23 cellular contexts compared by ENCODE assay signal in genomic region chr12:19775241-19775640, GRCh38.
DNase-seq lines count a peak whose midpoint lies in the region; ATAC-seq and TF ChIP-seq lines count a peak whose summit lies in the region.
"Had no signal": no experiment of that assay in that cellular context is flagged by ENCODE, and none has a peak within 500 bp of the region (broad histone marks: within the 10 kb centered on the region; RNA-seq: fewer than 3 reads in every experiment).

No MANE protein-coding gene starts in this region.

- ATAC-seq in right cardiac atrium (no peak), left cardiac atrium (no peak), aorta (ENCODE audit: low FRiP score) (no peak), HG02763 (IDR thresholded peaks at IDR 0.05; ENCODE audit: unreplicated experiment) (no peak)
- ATAC-seq: A549, HCT116 had no signal

- no peak overlapping the region for H3K4me2 ChIP-seq in neuronal stem cell (ENCODE audit: insufficient read depth, low read length, poor library complexity, severe bottlenecking)
- H3K4me2 ChIP-seq: A549; BLaER1 treated with 17β-estradiol and CSF1 and Interleukin-3, amounts not matched to agents 10 nM and 100 nM had no signal

- H3K23ac ChIP-seq in neuronal stem cell (ENCODE audit: low read depth, low read length, poor library complexity) = no peak overlapping the region

- H3K14ac ChIP-seq in neuronal stem cell (ENCODE audit: low read length) = no peak overlapping the region

- peak overlapping the region; percentile 57 for H3K18ac ChIP-seq in neuronal stem cell (ENCODE audit: low read length)

- H3K9me3 ChIP-seq in right cardiac atrium (ENCODE audit: control insufficient read depth, low read length) = no peaks in the 10 kb centered on the region
- no peaks in the 10 kb centered on the region for H3K9me3 ChIP-seq in neuronal stem cell (replicated peaks in 1 of 2; ENCODE audit: control insufficient read depth in 2 of 2, insufficient read depth in 1 of 2, low read depth in 1 of 2, low read length in 2 of 2)
- no peaks in the 10 kb centered on the region for H3K9me3 ChIP-seq in aorta (ENCODE audit: control insufficient read depth, low read length)
- H3K9me3 ChIP-seq: A549, BE2C had no signal

- H2BK5ac ChIP-seq in neuronal stem cell (ENCODE audit: low read length) = no peak overlapping the region

- H3K27me3 ChIP-seq in right cardiac atrium (ENCODE audit: control insufficient read depth, insufficient read depth) (no peaks in the 10 kb centered on the region), neuronal stem cell (ENCODE audit: control insufficient read depth in 3 of 3, insufficient read depth in 3 of 3, low read depth in 1 of 3, low read length in 3 of 3) (no peaks in the 10 kb centered on the region), aorta (ENCODE audit: control insufficient read depth in 1 of 2, insufficient read depth in 2 of 2, low read length in 1 of 2) (no peaks in the 10 kb centered on the region)
- H3K27me3 ChIP-seq: BE2C; BLaER1 treated with 17β-estradiol and CSF1 and Interleukin-3, amounts not matched to agents 10 nM and 100 nM had no signal

- H4K91ac ChIP-seq in neuronal stem cell (ENCODE audit: low read depth, low read length, poor library complexity) = no peak overlapping the region

- H3K4ac ChIP-seq in neuronal stem cell (ENCODE audit: low read length) = no peak overlapping the region

- H3K36me3 Mint-ChIP-seq in Calu3 (ENCODE audit: insufficient read depth, unreplicated experiment) = no peaks in the 10 kb centered on the region
- H3K36me3 Mint-ChIP-seq: CD14-positive monocyte had no signal

- no peak overlapping the region for H3K27ac ChIP-seq in right cardiac atrium (ENCODE audit: low read length)
- H3K27ac ChIP-seq in coronary artery = peak overlapping the region in 1 of 2 donors; percentile 65
- H3K27ac ChIP-seq in neuronal stem cell (replicated peaks; ENCODE audit: low read length) = no peak overlapping the region
- H3K27ac ChIP-seq in aorta (ENCODE audit: low read depth in 1 of 2, low read length in 2 of 2) = peak overlapping the region; percentile 78 to 82
- H3K27ac ChIP-seq: A549; BLaER1 treated with 17β-estradiol and CSF1 and Interleukin-3, amounts not matched to agents 10 nM and 100 nM; GM23248 had no signal

- no peak overlapping the region for H3K27ac Mint-ChIP-seq in Calu3 (ENCODE audit: unreplicated experiment)
- H3K27ac Mint-ChIP-seq: CD4-positive, alpha-beta T cell; CD8-positive, alpha-beta memory T cell had no signal

- no TSS peak for BruUV-seq in Calu3 (replicated peaks; lab: Mats Ljungman, UMichigan)

- no peak for TF ChIP-seq CTCF in coronary artery (IDR thresholded peaks at IDR 0.05)
- no peak for TF ChIP-seq CTCF in Calu3 (IDR thresholded peaks at IDR 0.05; ENCODE audit: unreplicated experiment)

- peaks cover 2% of the 10 kb centered on the region for H3K79me1 ChIP-seq in neuronal stem cell (ENCODE audit: low read depth, low read length)

- 92% methylated on average over 15 of the region's 15 CpGs for WGBS in right cardiac atrium
- no CpG with 5 or more reads among the region's 15 CpGs for WGBS in neuronal stem cell (ENCODE audit: extremely low coverage in 2 of 2, insufficient read length in 2 of 2, insufficient replicate concordance in 1 of 2), 2 donors
- 32 to 44% methylated on average over 15 of the region's 15 CpGs for WGBS in aorta, 2 donors

- CTCF ChIA-PET in Calu3 (lab: Charles Lee) = no interaction called here

- H2BK120ac ChIP-seq in neuronal stem cell (ENCODE audit: low read depth, low read length) = no peak overlapping the region

- peaks cover 21% of the 10 kb centered on the region for H3K4me1 Mint-ChIP-seq in Calu3 (ENCODE audit: low read depth, unreplicated experiment)
- H3K4me1 Mint-ChIP-seq: CD8-positive, alpha-beta memory T cell had no signal

- H2BK15ac ChIP-seq in neuronal stem cell (ENCODE audit: low read length) = no peak overlapping the region

- H3K27me3 Mint-ChIP-seq in Calu3 (ENCODE audit: unreplicated experiment) = no peaks in the 10 kb centered on the region
- H3K27me3 Mint-ChIP-seq: CD4-positive, alpha-beta T cell had no signal

- no peak overlapping the region for H3K4me3 ChIP-seq in right cardiac atrium (ENCODE audit: low read length)
- peak overlapping the region; percentile 53 for H3K4me3 ChIP-seq in coronary artery
- peak overlapping the region in 1 of 2 donors; percentile 4 for H3K4me3 ChIP-seq in neuronal stem cell (ENCODE audit: low read length in 2 of 2)
- H3K4me3 ChIP-seq in aorta (ENCODE audit: low read length in 2 of 2) = peak overlapping the region; percentile 22 to 82
- H3K4me3 ChIP-seq: A549; BLaER1 treated with 17β-estradiol and CSF1 and Interleukin-3, amounts not matched to agents 10 nM and 100 nM; GM23248 had no signal

- H3K4me3 Mint-ChIP-seq in Calu3 (ENCODE audit: low read depth, unreplicated experiment) = no peak overlapping the region
- H3K4me3 Mint-ChIP-seq: CD14-positive monocyte; CD4-positive, alpha-beta T cell; CD8-positive, alpha-beta memory T cell had no signal

- DNase-seq in right cardiac atrium (peak in 2 of 3 donors; percentile 30 to 43), left cardiac atrium (no peak), coronary artery (ENCODE audit: low spot score) (no peak), neuronal stem cell (ENCODE audit: low spot score) (no peak), aorta (peak; percentile 59 to 81), NCI-H774 (lab: John Stamatoyannopoulos, UW) (no peak), Calu3 (no peak)
- DNase-seq: 8988T; ACHN; AML-193; BE2C; CD4-positive, alpha-beta T cell; CD8-positive, alpha-beta memory T cell; DMS53; DMS79 treated with DMSO at 0.1 percent for 48 hours; GF-D8; GM23248; H7 had no signal

- H3K36me3 ChIP-seq in neuronal stem cell (replicated peaks in 1 of 2; ENCODE audit: control insufficient read depth in 2 of 2, insufficient read depth in 2 of 2, low read length in 2 of 2) (no peaks in the 10 kb centered on the region), aorta (ENCODE audit: control insufficient read depth in 1 of 2, insufficient read depth in 2 of 2, low read length in 1 of 2) (no peaks in the 10 kb centered on the region)
- H3K36me3 ChIP-seq: BE2C; BLaER1 treated with 17β-estradiol and CSF1 and Interleukin-3, amounts not matched to agents 10 nM and 100 nM had no signal

- no peak overlapping the region for H2AK5ac ChIP-seq in neuronal stem cell (ENCODE audit: low read depth, low read length)

- H2AFZ ChIP-seq in neuronal stem cell (ENCODE audit: low read length) = no peak overlapping the region
- H2AFZ ChIP-seq: GM23248 had no signal

- no peak overlapping the region for H2BK12ac ChIP-seq in neuronal stem cell (ENCODE audit: low read length)

- H3K9ac ChIP-seq in neuronal stem cell (ENCODE audit: low read depth, low read length, poor library complexity) = no peak overlapping the region
- H3K9ac ChIP-seq: BLaER1 treated with 17β-estradiol and CSF1 and Interleukin-3, amounts not matched to agents 10 nM and 100 nM; GM23248 had no signal

- no peaks in the 10 kb centered on the region for H3K9me3 Mint-ChIP-seq in Calu3 (ENCODE audit: low read depth, unreplicated experiment)

- intact Hi-C loops in right cardiac atrium (cut with DNase I) (loop anchor here in 1 of 4 donors (10.0 kb wide), 1 partner anchor 140 kb away; no protein-coding TSS in a partner anchor), left cardiac atrium (cut with DNase I) (no loop called here), aorta (cut with DNase I) (loop anchor here (5.0 to 10.0 kb wide), 6 partner anchors 72 to 337 kb away; no protein-coding TSS in a partner anchor), Calu3 (cut with micrococcal nuclease; ENCODE audit: unreplicated experiment) (no loop called here)

- peaks cover 2% of the 10 kb centered on the region for H3K4me1 ChIP-seq in right cardiac atrium (ENCODE audit: control insufficient read depth, insufficient read depth, low read length)
- peaks cover 4 to 14% of the 10 kb centered on the region in 2 donors for H3K4me1 ChIP-seq in neuronal stem cell (ENCODE audit: control insufficient read depth in 2 of 2, insufficient read depth in 1 of 2, low read depth in 1 of 2, low read length in 2 of 2)
- peaks cover 0 to 5% of the 10 kb centered on the region in 2 donors for H3K4me1 ChIP-seq in aorta (ENCODE audit: control insufficient read depth in 1 of 2, insufficient read depth in 2 of 2, low read length in 2 of 2)
- H3K4me1 ChIP-seq: BE2C had no signal

- no peak overlapping the region for H4K8ac ChIP-seq in neuronal stem cell (ENCODE audit: low read depth, low read length)

Comparison
In these comparisons a context has a peak if more than half of its experiments do, and no peak if none do; other contexts are left out.
1. DNase-seq: peak in right cardiac atrium (2 of 3) and aorta (2 of 2); none in left cardiac atrium (single experiment), coronary artery (single experiment), neuronal stem cell (single experiment), NCI-H774 (single experiment) and Calu3 (single experiment).
2. H3K27ac ChIP-seq: peak in aorta (2 of 2); none in right cardiac atrium (single experiment) and neuronal stem cell (single experiment).
3. intact Hi-C loops: an anchor here in aorta (5.0 to 10.0 kb wide); none called in left cardiac atrium and Calu3.